In the genomic region with DNA sequence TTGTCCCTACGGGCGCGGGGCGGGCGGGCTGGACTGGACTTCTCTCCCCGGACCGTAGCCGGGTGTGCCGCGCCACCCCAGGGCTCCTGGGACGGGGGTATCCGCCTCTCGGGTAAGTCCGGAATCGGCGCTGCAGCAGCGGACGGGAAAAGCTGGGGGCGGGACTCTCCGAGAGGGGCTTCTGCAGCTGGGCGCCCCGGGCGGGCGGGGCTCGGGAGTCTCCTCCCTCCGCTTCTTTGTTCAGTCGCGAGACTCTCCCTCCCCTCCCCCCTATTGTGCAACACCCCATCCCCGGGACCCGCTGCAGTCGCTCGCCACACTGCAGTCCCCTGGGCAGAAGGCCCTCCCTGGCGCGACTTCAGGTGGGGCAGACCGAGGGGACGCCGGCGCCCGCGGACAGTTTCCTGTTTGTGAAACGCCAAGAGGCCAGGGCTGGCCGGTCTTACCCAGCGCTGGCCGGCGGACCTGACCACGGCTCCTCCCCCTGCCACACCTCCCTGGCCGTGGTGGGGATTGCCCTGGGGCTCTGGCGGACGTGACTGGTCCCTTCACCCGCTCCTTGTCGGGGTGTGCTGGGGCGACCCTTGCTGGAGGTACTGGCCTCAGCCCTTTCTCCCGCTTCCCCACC, we compare ENCODE assay signal across 8 cellular contexts. TPM values are rescaled to one million over a fixed set of nuclear protein-coding genes. Genes with fewer than 3 reads are reported as not detected.
DNase-seq lines count a peak whose midpoint lies in the region; ATAC-seq and TF ChIP-seq lines count a peak whose summit lies in the region.

No MANE protein-coding gene starts in this region.

- H3K4me3 ChIP-seq in right cardiac atrium (ENCODE audit: low read length) (peak overlapping the region; percentile 86), urinary bladder (ENCODE audit: low read depth, low read length) (peak overlapping the region; percentile 99)

- H3K27ac ChIP-seq in right cardiac atrium (ENCODE audit: low read length) (peak overlapping the region; percentile 88), urinary bladder (ENCODE audit: low read depth) (peak overlapping the region; percentile 99)

- H3K36me3 ChIP-seq in urinary bladder (ENCODE audit: insufficient read depth): peaks cover 13% of the 10 kb centered on the region

- H3K27me3 ChIP-seq in right cardiac atrium (ENCODE audit: control insufficient read depth, insufficient read depth): no peaks in the 10 kb centered on the region

- H3K9me3 ChIP-seq in right cardiac atrium (ENCODE audit: control insufficient read depth, low read length): no peaks in the 10 kb centered on the region

- ATAC-seq in HG02798 (IDR thresholded peaks at IDR 0.05; ENCODE audit: poor library complexity, unreplicated experiment) (peak; percentile 55), right cardiac atrium (peak; percentile 89 to 90)

- intact Hi-C loops in right cardiac atrium (cut with DNase I): loop anchor here in 2 of 4 donors (10.0 kb wide), 2 partner anchors 53 to 83 kb away; partner anchors contain the start of gene CCNI (in 2 of the 2)

- peak; percentile 23 for TF ChIP-seq CTCF in GM12873 (IDR thresholded peaks at IDR 0.05; ENCODE audit: insufficient read depth, low read depth, low read length, missing control alignments)

- peak; percentile 35 for DNase-seq in NCI-H1436 treated with DMSO at 0.1 percent for 48 hours (lab: John Stamatoyannopoulos, UW)
- peak; percentile 64 to 77 (median 68) for DNase-seq in T-helper 1 cell
- DNase-seq in anterior cingulate cortex (lab: John Stamatoyannopoulos, UW): peak; percentile 34 to 95 (median 82)
- DNase-seq in right cardiac atrium: peak; percentile 89 to 96 (median 96)
- peak; percentile 66 for DNase-seq in pulmonary artery endothelial cell (ENCODE audit: low read depth, low spot score)

- H3K4me1 ChIP-seq in right cardiac atrium (ENCODE audit: control insufficient read depth, insufficient read depth, low read length): no peaks in the 10 kb centered on the region
- H3K4me1 ChIP-seq in urinary bladder (ENCODE audit: insufficient read depth): no peaks in the 10 kb centered on the region

- WGBS in right cardiac atrium: under 1% methylated on average over 53 of the region's 53 CpGs
- under 1% methylated on average over 53 of the region's 53 CpGs for WGBS in urinary bladder

RNA-seq across cellular contexts. Expression of gene CCNG2, which starts 1.0 kb away (rescaled TPM):
- total RNA-seq in right cardiac atrium (10 to 100 TPM in 3 of 4 donors, 1 to 10 TPM in 1; 5.6 to 15.4 (median 12.0) TPM), pulmonary artery endothelial cell (12.8 and 19.2 TPM in 2 replicates), urinary bladder (84.8 TPM)
- polyA plus RNA-seq in right cardiac atrium (5.4 TPM), urinary bladder (40.2 TPM)

Comparison
In these comparisons a context has a peak if more than half of its experiments do, and no peak if none do; other contexts are left out.
1. Peak in every context shown above with its lines: DNase-seq, ATAC-seq, H3K4me3 ChIP-seq and H3K27ac ChIP-seq.
2. DNase-seq: peak in every context shown above with its lines; median percentile 96 in right cardiac atrium; 82 in anterior cingulate cortex; 68 in T-helper 1 cell; 66 in pulmonary artery endothelial cell; 35 in NCI-H1436 treated with DMSO at 0.1 percent for 48 hours.